ENCODE assay signal across 27 cellular contexts in genomic region chr6:90905351-90905750, GRCh38.
"Had no signal": no experiment of that assay in that cellular context is flagged by ENCODE, and none has a peak within 500 bp of the region (broad histone marks: within the 10 kb centered on the region; RNA-seq: fewer than 3 reads in every experiment).

No MANE protein-coding gene starts in this region.

- H3K4me2 ChIP-seq: hepatocyte had no signal

- H2AFZ ChIP-seq: hepatocyte had no signal

- H3K79me2 ChIP-seq: hepatocyte had no signal

- H3K27me3 ChIP-seq: ascending aorta, hepatocyte, stomach, thyroid gland, upper lobe of left lung had no signal

- ATAC-seq: effector memory CD8-positive, alpha-beta T cell; right cardiac atrium; stimulated activated naive B cell treated with anti-CD40 and anti-IgM and Interleukin-4, amounts not matched to agents 10 μg/mL and 1 μg/mL and 100 μg/mL, for 72 hours had no signal

- DNase-seq: activated CD4-positive, alpha-beta memory T cell treated with anti-CD3 and anti-CD28 coated beads for 36 hours; activated CD4-positive, alpha-beta T cell treated with anti-CD3 and anti-CD28 coated beads, Interleukin-2, amount 10 ng/mL, durations not matched to agents 24 days and 14 days; activated CD4-positive, CD25-positive, alpha-beta regulatory T cell treated with anti-CD3 and anti-CD28 coated beads, Interleukin-2, amount 50 U/mL, for 72 hours; activated CD8-positive, alpha-beta memory T cell treated with anti-CD3 and anti-CD28 coated beads, Interleukin-2, amount 50 U/mL, for 4 hours; activated effector memory CD4-positive, alpha-beta T cell treated with anti-CD3 and anti-CD28 coated beads, Interleukin-2, amount 50 U/mL, for 16 hours; activated naive CD4-positive, alpha-beta T cell treated with anti-CD3 and anti-CD28 coated beads, Interleukin-2, amount 10 ng/mL, durations not matched to agents 7 days and 5 days; activated naive CD8-positive, alpha-beta T cell treated with anti-CD3 and anti-CD28 coated beads, Interleukin-2, amount 10 ng/mL, durations not matched to agents 7 days and 5 days; activated T-cell treated with anti-CD3 and anti-CD28 coated beads, Interleukin-2, amount 50 U/mL, for 1 hour; caudate nucleus; cortex of kidney; effector memory CD8-positive, alpha-beta T cell; foreskin melanocyte; islet precursor cell; left ventricle myocardium inferior; posterior cingulate gyrus; right cardiac atrium; stimulated activated CD4-positive, alpha-beta T cell treated with anti-CD3 and anti-CD28 coated beads, Interleukin-15, amount 100 ng/mL, for 24 hours; stimulated activated CD4-positive, alpha-beta T cell treated with anti-CD3 and anti-CD28 coated beads, Interleukin-2, amount 100 ng/mL, for 24 hours; stimulated activated naive B cell treated with anti-CD40 and anti-IgM and Interleukin-4, amounts not matched to agents 10 μg/mL and 1 μg/mL and 100 μg/mL, for 72 hours; stomach; T-helper 9 cell; thyroid gland; upper lobe of left lung; WERI-Rb-1 had no signal

- H3K4me3 ChIP-seq: ascending aorta, esophagus muscularis mucosa, hepatocyte, left ventricle myocardium inferior, stomach, thyroid gland, upper lobe of left lung had no signal

- H3K27ac ChIP-seq: ascending aorta, esophagus muscularis mucosa, hepatocyte, left ventricle myocardium inferior, stomach, thyroid gland, upper lobe of left lung, WERI-Rb-1 had no signal

- H3K4me1 ChIP-seq: ascending aorta, esophagus muscularis mucosa, left ventricle myocardium inferior, stomach, thyroid gland, upper lobe of left lung had no signal

- H3K36me3 ChIP-seq: ascending aorta, esophagus muscularis mucosa, left ventricle myocardium inferior, stomach, thyroid gland, upper lobe of left lung, WERI-Rb-1 had no signal

- H3K9me3 ChIP-seq: ascending aorta, esophagus muscularis mucosa, left ventricle myocardium inferior, stomach, thyroid gland, upper lobe of left lung had no signal
